Comparison of ENCODE assay signal across 31 cellular contexts in the genomic region with DNA sequence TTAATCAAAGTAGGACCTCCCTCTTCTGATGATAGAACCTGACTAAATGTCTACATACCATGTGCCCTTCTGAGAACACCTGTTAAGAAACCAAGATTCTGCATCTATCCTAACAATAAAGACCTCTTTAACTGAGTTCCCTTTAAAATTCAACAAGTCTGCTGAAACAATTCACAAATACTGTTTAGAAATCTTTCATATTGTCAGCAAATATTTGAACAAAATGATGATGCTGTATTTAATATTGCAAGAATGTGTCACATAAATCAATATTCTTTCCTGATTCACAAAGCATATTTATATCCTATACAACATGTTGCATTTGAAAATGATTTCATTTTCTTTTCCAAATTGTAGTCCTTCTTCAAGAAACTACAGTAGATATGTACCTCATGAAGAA. TPM values are rescaled to one million over a fixed set of nuclear protein-coding genes. Genes with fewer than 3 reads are reported as not detected.
"Had no signal": no experiment of that assay in that cellular context is flagged by ENCODE, and none has a peak within 500 bp of the region (broad histone marks: within the 10 kb centered on the region; RNA-seq: fewer than 3 reads in every experiment).

No MANE protein-coding gene starts in this region.

- H3K9ac ChIP-seq: parathyroid adenoma had no signal

- H3K4me2 ChIP-seq: smooth muscle cell had no signal

- H2AFZ ChIP-seq: parathyroid adenoma had no signal

- H3K27ac ChIP-seq: neutrophil, ovary, parathyroid adenoma, psoas muscle, skin epidermis, spleen, suprapubic skin, testis, tibial artery, upper lobe of left lung, vagina had no signal

- FAIRE-seq: urothelium cell line had no signal

- H3K9me3 ChIP-seq: neutrophil, ovary, psoas muscle, spleen, suprapubic skin, testis, tibial artery, upper lobe of left lung, vagina had no signal

- H3K4me1 ChIP-seq: parathyroid adenoma, psoas muscle, spleen, suprapubic skin, testis, tibial artery, upper lobe of left lung, vagina had no signal

- DNase-seq: naive B cell; naive thymus-derived CD8-positive, alpha-beta T cell; nephron progenitor cell; nucleus accumbens; ovary; psoas muscle; right cardiac atrium; spleen; stimulated activated CD4-positive, alpha-beta T cell treated with anti-CD3 and anti-CD28 coated beads, Interleukin-12 subunit alpha, Interleukin-12 subunit beta, amount 100 ng/mL, for 4 hours; stimulated activated CD4-positive, alpha-beta T cell treated with anti-CD3 and anti-CD28 coated beads, Interleukin-1b, Interleukin-23, amount 100 ng/mL, for 48 hours; stimulated activated CD4-positive, alpha-beta T cell treated with anti-CD3 and anti-CD28 coated beads, Interleukin-4, amount 100 ng/mL, for 1 hour; stimulated activated CD4-positive, alpha-beta T cell treated with anti-CD3 and anti-CD28 coated beads, Interleukin-4, amount 100 ng/mL, for 4 hours; stimulated activated CD8-positive, alpha-beta memory T cell treated with anti-CD3 and anti-CD28 coated beads, Interleukin-4, amount 100 ng/mL, for 48 hours; stimulated activated naive CD4-positive, alpha-beta T cell; stimulated activated naive CD8-positive, alpha-beta T cell treated with anti-CD3 and anti-CD28 coated beads, Interleukin-15, amount 100 ng/mL, for 72 hours; stimulated activated naive CD8-positive, alpha-beta T cell treated with anti-CD3 and anti-CD28 coated beads, Interleukin-15, Interleukin-2, amounts not matched to agents 100 U/mL and 50 U/mL, for 24 hours; substantia nigra; testis; tibial artery; trophoblast cell; upper lobe of left lung had no signal

- ATAC-seq: naive thymus-derived CD8-positive, alpha-beta T cell; natural killer cell treated with Interleukin-12 subunit alpha and Interleukin-12 subunit beta and Interleukin-15 and Interleukin-18, amount 100 ng/mL, for 72 hours; psoas muscle; right cardiac atrium; sciatic nerve; stimulated activated memory B cell treated with anti-CD40 and anti-IgM and Interleukin-4, amounts not matched to agents 10 μg/mL and 1 μg/mL and 100 μg/mL, for 72 hours; stimulated activated naive CD8-positive, alpha-beta T cell treated with anti-CD3 and anti-CD28 coated beads, Interleukin-15, amount 100 ng/mL, for 72 hours; stimulated activated naive CD8-positive, alpha-beta T cell treated with anti-CD3 and anti-CD28 coated beads, Interleukin-15, Interleukin-2, amounts not matched to agents 100 U/mL and 50 U/mL, for 24 hours had no signal

- H3K27me3 ChIP-seq: neutrophil, ovary, spleen, suprapubic skin, testis, tibial artery, upper lobe of left lung, vagina had no signal

- H3K79me2 ChIP-seq: parathyroid adenoma had no signal

- H3K36me3 ChIP-seq: neutrophil, ovary, spleen, suprapubic skin, tibial artery, upper lobe of left lung, vagina had no signal

- H3K4me3 ChIP-seq: ovary, psoas muscle, skin epidermis, smooth muscle cell, spleen, suprapubic skin, testis, tibial artery, upper lobe of left lung, vagina had no signal

RNA-seq across cellular contexts. Expression of a gene that starts 59.6 kb away (rescaled TPM):
- total RNA-seq: naive thymus-derived CD8-positive, alpha-beta T cell; natural killer cell treated with Interleukin-12 subunit alpha and Interleukin-12 subunit beta and Interleukin-15 and Interleukin-18, amount 100 ng/mL, for 72 hours had no signal
- polyA plus RNA-seq: naive thymus-derived CD8-positive, alpha-beta T cell had no signal
